Comparison of ENCODE assay signal across 13 cellular contexts in the genomic region with DNA sequence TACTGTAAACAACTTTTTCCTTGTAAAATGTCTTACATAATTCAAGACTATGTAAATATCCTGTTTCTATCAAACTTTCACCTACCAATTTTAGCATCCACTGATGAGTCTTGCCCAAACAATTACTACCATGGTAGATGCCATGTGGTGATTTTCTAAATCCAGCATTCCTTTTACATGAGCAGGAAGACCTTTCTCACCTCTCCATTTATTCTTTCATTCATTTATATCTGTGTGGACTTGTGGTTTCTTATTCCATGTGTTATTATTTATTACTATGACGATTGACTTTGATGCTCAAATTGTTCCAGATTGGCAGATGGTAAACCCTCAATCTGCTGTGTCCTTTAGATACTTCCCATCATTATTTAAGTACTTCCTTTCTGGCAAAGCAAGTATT.
DNase-seq lines count a peak whose midpoint lies in the region; ATAC-seq and TF ChIP-seq lines count a peak whose summit lies in the region.
"Had no signal": no experiment of that assay in that cellular context is flagged by ENCODE, and none has a peak within 500 bp of the region (broad histone marks: within the 10 kb centered on the region; RNA-seq: fewer than 3 reads in every experiment).

No MANE protein-coding gene starts in this region.

- POLR2A ChIA-PET in T-cell (lab: Charles Lee), result no interaction called here

- CTCF ChIA-PET in T-cell (lab: Charles Lee), result no interaction called here

- no peaks in the 10 kb centered on the region for H3K27me3 Mint-ChIP-seq in T-cell

- no peak overlapping the region for H3K4me3 Mint-ChIP-seq in T-cell

- H3K27ac Mint-ChIP-seq in T-cell, result peak overlapping the region in 1 of 2 donors; percentile 19

- H3K4me1 Mint-ChIP-seq in T-cell, result peaks cover 3 to 15% (median 12%) of the 10 kb centered on the region in 3 donors

- peak; percentile 20 for DNase-seq in ACHN
- peak; percentile 94 for DNase-seq in HS-5 (ENCODE audit: low read depth)
- DNase-seq in astrocyte of the cerebellum (ENCODE audit: low read depth), result peak; percentile 38
- peak; percentile 71 to 85 for DNase-seq in foreskin keratinocyte
- no peak for DNase-seq in activated CD4-positive, alpha-beta T cell treated with anti-CD3 and anti-CD28 coated beads, Interleukin-2, amount 50 U/mL, for 1 hour
- no peak for DNase-seq in T-cell
- no peak for DNase-seq in NCI-H146 (lab: John Stamatoyannopoulos, UW)
- no peak for DNase-seq in suprapubic skin (ENCODE audit: low spot score in 2 of 2)
- DNase-seq: OCI-M1; right lobe of liver; stimulated activated CD4-positive, alpha-beta T cell treated with anti-CD3 and anti-CD28 coated beads, Interleukin-2, amount 100 ng/mL, for 24 hours had no signal

- TF ChIP-seq EP300 in suprapubic skin (IDR thresholded peaks at IDR 0.05), result no peak

- H3K27ac ChIP-seq in foreskin keratinocyte (no peak overlapping the region), suprapubic skin (no peak overlapping the region)
- H3K27ac ChIP-seq: gastroesophageal sphincter, right lobe of liver had no signal

- H3K36me3 ChIP-seq in suprapubic skin, result no peaks in the 10 kb centered on the region
- H3K36me3 ChIP-seq: right lobe of liver had no signal

- H3K27me3 ChIP-seq in foreskin keratinocyte, result no peaks in the 10 kb centered on the region
- H3K27me3 ChIP-seq in suprapubic skin, result no peaks in the 10 kb centered on the region
- H3K27me3 ChIP-seq: gastroesophageal sphincter, right lobe of liver had no signal

- H3K4me1 ChIP-seq in foreskin keratinocyte (peaks cover 13% of the 10 kb centered on the region), suprapubic skin (no peaks in the 10 kb centered on the region)
- H3K4me1 ChIP-seq: gastroesophageal sphincter, right lobe of liver had no signal

- ATAC-seq in foreskin keratinocyte (peak; percentile 83), T-cell (replicated peaks in 1 of 4) (no peak)
- ATAC-seq: gastroesophageal sphincter, HepG2, right lobe of liver had no signal

- WGBS in suprapubic skin, result 51% methylated on average over 1 of the region's 1 CpG

- in situ Hi-C loops in ACHN (cut with HindIII; ENCODE audit: low pct_ligation_motif_present, low pct_unique_long_range_greater_than_20kb, low sequenced_read_pairs) (no loop called here), astrocyte of the cerebellum (cut with HindIII; ENCODE audit: low sequenced_read_pairs) (no loop called here)

- peaks cover 26% of the 10 kb centered on the region for H3K36me3 Mint-ChIP-seq in T-cell

- H3K9me3 ChIP-seq in suprapubic skin, result no peaks in the 10 kb centered on the region
- H3K9me3 ChIP-seq: gastroesophageal sphincter, right lobe of liver had no signal

- H3K4me3 ChIP-seq in astrocyte of the cerebellum (ENCODE audit: low read depth, low read length) (no peak overlapping the region), suprapubic skin (no peak overlapping the region)
- H3K4me3 ChIP-seq: gastroesophageal sphincter, right lobe of liver had no signal

- TF ChIP-seq CTCF in astrocyte of the cerebellum (IDR thresholded peaks at IDR 0.05; ENCODE audit: low read depth, low read length, missing control alignments) (no peak), foreskin keratinocyte (conservative IDR thresholded peaks at IDR 0.05) (no peak), suprapubic skin (IDR thresholded peaks at IDR 0.05) (no peak)

- no peaks in the 10 kb centered on the region for H3K9me3 Mint-ChIP-seq in T-cell

- TF ChIP-seq POLR2A in suprapubic skin (IDR thresholded peaks at IDR 0.05), result no peak

Comparison
In these comparisons a context has a peak if more than half of its experiments do, and no peak if none do; other contexts are left out.
1. DNase-seq: peak in ACHN (single experiment), HS-5 (single experiment), astrocyte of the cerebellum (single experiment) and foreskin keratinocyte (2 of 2); none in activated CD4-positive, alpha-beta T cell treated with anti-CD3 and anti-CD28 coated beads, Interleukin-2, amount 50 U/mL, for 1 hour (single experiment), T-cell (0 of 34), NCI-H146 (single experiment) and suprapubic skin (0 of 2).